ENCODE assay signal across 12 cellular contexts in genomic region chr12:96335270-96335669, GRCh38.
A peak's percentile ranks its signal among the peaks of the same experiment; 100 is the strongest.
DNase-seq lines count a peak whose midpoint lies in the region; ATAC-seq, FAIRE-seq and TF ChIP-seq lines count a peak whose summit lies in the region.
"Had no signal": no experiment of that assay in that cellular context is flagged by ENCODE, and none has a peak within 500 bp of the region (broad histone marks: within the 10 kb centered on the region; RNA-seq: fewer than 3 reads in every experiment).

No MANE protein-coding gene starts in this region.

- H3K4me3 ChIP-seq in hepatocyte = no peak overlapping the region

- no peaks in the 10 kb centered on the region for H3K4me1 ChIP-seq in hepatocyte (ENCODE audit: insufficient read depth)

- WGBS in hepatocyte (ENCODE audit: low lambda C conversion rate, missing lambda C conversion rate) = 84% methylated on average over 5 of the region's 5 CpGs

- DNase-seq in GM12891 (ENCODE audit: insufficient read length, low spot score) (no peak), hepatocyte (ENCODE audit: low spot score) (no peak), activated gamma-delta T cell treated with Interleukin-2 at 50 U/mL for 16 hours (no peak), NCI-H510A (lab: John Stamatoyannopoulos, UW) (no peak), SHP77 treated with DMSO at 0.1 percent for 48 hours (lab: John Stamatoyannopoulos, UW) (no peak)
- no peak for DNase-seq in activated T-helper 2 cell treated with anti-CD3 and anti-CD28 coated beads, Interferon-gamma antibody, Interleukin-2, Interleukin-4, amounts not matched to agents 10 μg/mL and 5 μg/mL and 100 μg/mL, durations not matched to agents 14 hours and 24 hours and 36 hours (ENCODE audit: low spot score)
- DNase-seq: cerebellar nuclear complex, NCI-H226 had no signal

- peaks cover 8% of the 10 kb centered on the region for H3K9me3 ChIP-seq in hepatocyte (ENCODE audit: low read depth)

- H3K27me3 Mint-ChIP-seq in activated T-helper 2 cell treated with anti-CD3 and anti-CD28 coated beads, Interferon-gamma antibody, Interleukin-2, Interleukin-4, amounts not matched to agents 10 μg/mL and 5 μg/mL and 100 μg/mL, durations not matched to agents 14 hours and 24 hours and 36 hours (ENCODE audit: low read depth) = no peaks in the 10 kb centered on the region

- peak overlapping the region; percentile 28 for H3K4me3 Mint-ChIP-seq in activated T-helper 2 cell treated with anti-CD3 and anti-CD28 coated beads, Interferon-gamma antibody, Interleukin-2, Interleukin-4, amounts not matched to agents 10 μg/mL and 5 μg/mL and 100 μg/mL, durations not matched to agents 14 hours and 24 hours and 36 hours (ENCODE audit: low read depth)

- no peak for TF ChIP-seq POLR2A in GM12891 (IDR thresholded peaks at IDR 0.05; ENCODE audit: low read depth, low read length)

- no peak overlapping the region for H3K4me2 ChIP-seq in hepatocyte

- no peaks in the 10 kb centered on the region for H4K20me1 ChIP-seq in hepatocyte (ENCODE audit: insufficient read depth, poor library complexity, severe bottlenecking)

- intact Hi-C loops in activated T-helper 2 cell treated with anti-CD3 and anti-CD28 coated beads, Interferon-gamma antibody, Interleukin-2, Interleukin-4, amounts not matched to agents 10 μg/mL and 5 μg/mL and 100 μg/mL, durations not matched to agents 14 hours and 24 hours and 36 hours (cut with micrococcal nuclease) = loop anchor here (1.0 to 5.0 kb wide), 2 partner anchors 9 to 167 kb away; no protein-coding TSS in a partner anchor

- H3K9me2 ChIP-seq in hepatocyte (replicated peaks; ENCODE audit: insufficient read depth) = no peaks in the 10 kb centered on the region

- peaks cover 46% of the 10 kb centered on the region for H3K36me3 Mint-ChIP-seq in activated T-helper 2 cell treated with anti-CD3 and anti-CD28 coated beads, Interferon-gamma antibody, Interleukin-2, Interleukin-4, amounts not matched to agents 10 μg/mL and 5 μg/mL and 100 μg/mL, durations not matched to agents 14 hours and 24 hours and 36 hours (ENCODE audit: low read depth)

- TF ChIP-seq CTCF in hepatocyte (IDR thresholded peaks at IDR 0.05; ENCODE audit: poor library complexity) = no peak

- H3K27ac ChIP-seq in hepatocyte = no peak overlapping the region
- H3K27ac ChIP-seq: parathyroid adenoma had no signal

- no peaks in the 10 kb centered on the region for H3K27me3 ChIP-seq in hepatocyte

- ATAC-seq in GM19395 (IDR thresholded peaks at IDR 0.05; ENCODE audit: unreplicated experiment) (peak; percentile 96), HG03045 (IDR thresholded peaks at IDR 0.05; ENCODE audit: unreplicated experiment) (peak; percentile 77)

- peaks cover 32% of the 10 kb centered on the region for H3K4me1 Mint-ChIP-seq in activated T-helper 2 cell treated with anti-CD3 and anti-CD28 coated beads, Interferon-gamma antibody, Interleukin-2, Interleukin-4, amounts not matched to agents 10 μg/mL and 5 μg/mL and 100 μg/mL, durations not matched to agents 14 hours and 24 hours and 36 hours (ENCODE audit: low read depth)

- H3K27ac Mint-ChIP-seq in activated T-helper 2 cell treated with anti-CD3 and anti-CD28 coated beads, Interferon-gamma antibody, Interleukin-2, Interleukin-4, amounts not matched to agents 10 μg/mL and 5 μg/mL and 100 μg/mL, durations not matched to agents 14 hours and 24 hours and 36 hours = peak overlapping the region; percentile 28

- peak; percentile 51 for FAIRE-seq in GM12891 (lab: Jason Lieb, UNC)
- FAIRE-seq: TTC549 had no signal

- no peaks in the 10 kb centered on the region for H3K36me3 ChIP-seq in hepatocyte (replicated peaks; ENCODE audit: insufficient read depth, low read depth)

- H3K9me3 Mint-ChIP-seq in activated T-helper 2 cell treated with anti-CD3 and anti-CD28 coated beads, Interferon-gamma antibody, Interleukin-2, Interleukin-4, amounts not matched to agents 10 μg/mL and 5 μg/mL and 100 μg/mL, durations not matched to agents 14 hours and 24 hours and 36 hours = peaks cover 21% of the 10 kb centered on the region

- peaks cover 57% of the 10 kb centered on the region for H3K79me2 ChIP-seq in hepatocyte

- no peak overlapping the region for H2AFZ ChIP-seq in hepatocyte
- H2AFZ ChIP-seq: parathyroid adenoma had no signal

TF ChIP-seq in GM12891, 5 proteins besides CTCF, POLR2A, EP300 and RAD21:
- TF ChIP-seq SPI1 (IDR thresholded peaks at IDR 0.05; ENCODE audit: low read depth, low read length) = 0 out of 2 replicates have a peak, but pooled peaks have one; percentile 11
- TF ChIP-seq PAX5 (IDR thresholded peaks at IDR 0.05; ENCODE audit: insufficient read depth, low read length, severe bottlenecking) = no peak
